ENCODE assay signal across 9 cellular contexts in genomic region chr10:119658274-119658673, GRCh38. TPM values are rescaled to one million over a fixed set of nuclear protein-coding genes. Genes with fewer than 3 reads are reported as not detected.
DNase-seq lines count a peak whose midpoint lies in the region; ATAC-seq lines count a peak whose summit lies in the region.
"Had no signal": no experiment of that assay in that cellular context is flagged by ENCODE, and none has a peak within 500 bp of the region (broad histone marks: within the 10 kb centered on the region; RNA-seq: fewer than 3 reads in every experiment).

No MANE protein-coding gene starts in this region.

- no peak overlapping the region for H3K4me3 ChIP-seq in SJSA1

- peak overlapping the region; percentile 55 for H3K27ac ChIP-seq in SJSA1
- H3K27ac ChIP-seq: 22Rv1 had no signal

- peaks cover 61% of the 10 kb centered on the region for H3K4me1 ChIP-seq in SJSA1 (replicated peaks)

- peaks cover 68% of the 10 kb centered on the region for H3K36me3 ChIP-seq in SJSA1

- no peaks in the 10 kb centered on the region for H3K9me3 ChIP-seq in SJSA1 (replicated peaks)

- ATAC-seq in GM18498 (IDR thresholded peaks at IDR 0.05; ENCODE audit: unreplicated experiment) (no peak), GM18502 (IDR thresholded peaks at IDR 0.05; ENCODE audit: poor library complexity, unreplicated experiment) (no peak)

- no peaks in the 10 kb centered on the region for H3K27me3 ChIP-seq in SJSA1 (replicated peaks)

- DNase-seq in DMS 273 (lab: John Stamatoyannopoulos, UW; ENCODE audit: unreplicated experiment) (peak; percentile 19), DMS 273 treated with DMSO at 0.1 percent for 48 hours (lab: John Stamatoyannopoulos, UW) (no peak), SJSA1 (ENCODE audit: low read depth in 1 of 2, low spot score in 2 of 2) (peak; percentile 70 to 93), fibroblast of peridontal ligament (ENCODE audit: extremely low read depth) (peak; percentile 88), non-pigmented ciliary epithelial cell (ENCODE audit: low read depth) (peak; percentile 73), NCI-H187 (lab: John Stamatoyannopoulos, UW) (no peak)

RNA-seq across cellular contexts. Expression of gene BAG3, which starts 7.1 kb away (rescaled TPM):
- total RNA-seq in SJSA1 (2014; rRNA removed; shearing (Covaris generic)): 12.6 and 19.7 TPM in 2 replicates

Comparison
In these comparisons a context has a peak if more than half of its experiments do, and no peak if none do; other contexts are left out.
1. DNase-seq: peak in DMS 273 (single experiment), SJSA1 (2 of 2), fibroblast of peridontal ligament (single experiment) and non-pigmented ciliary epithelial cell (single experiment); none in DMS 273 treated with DMSO at 0.1 percent for 48 hours (single experiment) and NCI-H187 (0 of 2).